ENCODE assay signal across 13 cellular contexts in the genomic region with DNA sequence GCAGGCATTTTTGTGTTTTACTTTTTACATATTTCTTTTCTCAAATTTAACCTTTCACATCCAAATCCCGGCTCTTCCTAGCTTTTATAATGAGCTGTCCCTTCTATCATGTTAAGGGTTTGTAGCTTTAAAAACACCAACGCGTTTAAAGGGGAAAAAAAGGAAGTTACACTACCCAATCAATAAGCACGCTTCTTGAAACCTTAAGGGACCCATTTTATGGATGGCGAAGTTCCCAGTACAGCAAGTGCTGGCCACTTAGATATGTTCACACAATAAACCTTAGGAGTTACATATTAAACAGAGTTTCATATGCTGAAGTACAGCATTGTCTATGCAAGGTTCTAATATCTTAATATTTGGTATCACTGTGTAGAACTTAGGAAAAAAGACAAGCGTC. TPM values are rescaled to one million over a fixed set of nuclear protein-coding genes. Genes with fewer than 3 reads are reported as not detected.
A peak's percentile ranks its signal among the peaks of the same experiment; 100 is the strongest.
DNase-seq lines count a peak whose midpoint lies in the region; ATAC-seq, FAIRE-seq and TF ChIP-seq lines count a peak whose summit lies in the region.
"Had no signal": no experiment of that assay in that cellular context is flagged by ENCODE, and none has a peak within 500 bp of the region (broad histone marks: within the 10 kb centered on the region; RNA-seq: fewer than 3 reads in every experiment).

No MANE protein-coding gene starts in this region.

- intact Hi-C loops in kidney (cut with DNase I) = loop anchor here (10.0 kb wide), 1 partner anchor 72 kb away; no protein-coding TSS in a partner anchor

- H3K9me3 ChIP-seq in kidney (ENCODE audit: control insufficient read depth in 1 of 2, low read length in 2 of 2) = no peaks in the 10 kb centered on the region

- H3K27ac ChIP-seq in kidney (ENCODE audit: low read depth in 2 of 2, low read length in 2 of 2) (peak overlapping the region in 1 of 2 donors; percentile 42), skin epidermis (peak overlapping the region in 10 of 21 experiments; percentile 4 to 94 (median 56))

- TF ChIP-seq CTCF in astrocyte of the cerebellum (IDR thresholded peaks at IDR 0.05; ENCODE audit: low read depth, low read length, missing control alignments) (no peak), kidney (IDR thresholded peaks at IDR 0.05; ENCODE audit: borderline replicate concordance, extremely low read depth, insufficient read depth) (no peak)

- H3K9ac ChIP-seq in kidney (ENCODE audit: low read length in 2 of 2) = peak overlapping the region in 1 of 2 donors; percentile 27

- no peaks in the 10 kb centered on the region for H3K36me3 ChIP-seq in kidney (ENCODE audit: control insufficient read depth in 1 of 2, insufficient read depth in 2 of 2, low read length in 2 of 2)

- DNase-seq in EH (ENCODE audit: low read depth) (peak; percentile 29), astrocyte of the cerebellum (ENCODE audit: low read depth) (no peak), kidney (no peak)
- no peak for DNase-seq in stimulated activated CD4-positive, alpha-beta T cell treated with anti-CD3 and anti-CD28 coated beads, Interleukin-15, amount 100 ng/mL, for 24 hours
- DNase-seq: DMS153; retina; stimulated activated naive CD8-positive, alpha-beta T cell treated with anti-CD3 and anti-CD28 coated beads, Interleukin-15, amount 100 ng/mL, for 72 hours; SW 1271 had no signal

- no peak for FAIRE-seq in kidney (lab: Jason Lieb, UNC)

- in situ Hi-C loops in astrocyte of the cerebellum (cut with HindIII; ENCODE audit: low sequenced_read_pairs) = loop anchor here (5.0 kb wide), 1 partner anchor 79 kb away; a partner anchor contains a TSS

- H3K4me3 ChIP-seq in astrocyte of the cerebellum (ENCODE audit: low read depth, low read length) = peak overlapping the region; percentile 71
- H3K4me3 ChIP-seq in kidney (ENCODE audit: low read length in 2 of 2) = peak overlapping the region; percentile 83 to 87
- peak overlapping the region; percentile 13 to 46 (median 40) for H3K4me3 ChIP-seq in skin epidermis

- H3K4me1 ChIP-seq in kidney (ENCODE audit: control insufficient read depth in 1 of 2, insufficient read depth in 1 of 2, low read depth in 1 of 2, low read length in 2 of 2) = peaks cover 3 to 10% of the 10 kb centered on the region in 2 donors

- ATAC-seq in HG02763 (IDR thresholded peaks at IDR 0.05; ENCODE audit: unreplicated experiment) (no peak), HG02759 (IDR thresholded peaks at IDR 0.05; ENCODE audit: unreplicated experiment) (no peak), GM21447 (IDR thresholded peaks at IDR 0.05; ENCODE audit: unreplicated experiment) (no peak)
- ATAC-seq: stimulated activated naive CD8-positive, alpha-beta T cell treated with anti-CD3 and anti-CD28 coated beads, Interleukin-15, amount 100 ng/mL, for 72 hours had no signal

RNA-seq across cellular contexts. Expression of a gene that starts 1.8 kb away (rescaled TPM):
- 23.1 TPM for total RNA-seq in kidney
- 45.0 TPM for polyA plus RNA-seq in kidney (ENCODE audit: insufficient read depth, low read depth, low replicate concordance)

RNA-seq across cellular contexts. Expression of a gene that starts 16.9 kb away (rescaled TPM):
- total RNA-seq in kidney = 0.35 TPM
- polyA plus RNA-seq in kidney (ENCODE audit: insufficient read depth, low read depth, low replicate concordance) = not detected
- total RNA-seq: cerebellum had no signal

RNA-seq across cellular contexts. Expression of a gene that starts 32.7 kb away (rescaled TPM):
- total RNA-seq in kidney = 42.5 TPM
- polyA plus RNA-seq in kidney (ENCODE audit: insufficient read depth, low read depth, low replicate concordance) = 7.8 TPM
